In genomic region chr5:134551891-134552290, GRCh38 we compare ENCODE assay signal across 1 cellular context.
TF ChIP-seq lines count a peak whose summit lies in the region.

No MANE protein-coding gene starts in this region.

TF ChIP-seq in endothelial cell of umbilical vein, 7 proteins besides CTCF, POLR2A, EP300 and RAD21 (continued from another document):
- TF ChIP-seq FOS (IDR thresholded peaks at IDR 0.05; ENCODE audit: borderline replicate concordance, insufficient read depth, low read length) (no peak), MAX (IDR thresholded peaks at IDR 0.05; ENCODE audit: insufficient read depth, insufficient read length) (no peak), GATA2 (IDR thresholded peaks at IDR 0.05; ENCODE audit: insufficient read depth, insufficient read length, low read depth, low read length) (no peak), EZH2 (IDR thresholded peaks at IDR 0.05; ENCODE audit: borderline replicate concordance, low read depth, low read length, severe bottlenecking) (no peak)
